ENCODE assay signal across 27 cellular contexts in genomic region chr15:80606571-80606970, GRCh38.
"Had no signal": no experiment of that assay in that cellular context is flagged by ENCODE, and none has a peak within 500 bp of the region (broad histone marks: within the 10 kb centered on the region; RNA-seq: fewer than 3 reads in every experiment).

No MANE protein-coding gene starts in this region.

- H3K9me3 ChIP-seq: gastrocnemius medialis, pancreas, right lobe of liver, testis, tibial artery, upper lobe of right lung, uterus had no signal

- H3K4me2 ChIP-seq: smooth muscle cell had no signal

- H3K27me3 ChIP-seq: gastrocnemius medialis, pancreas, right lobe of liver, testis, tibial artery, upper lobe of right lung, uterus had no signal

- FAIRE-seq: colon, kidney, pancreas had no signal

- H3K27ac Mint-ChIP-seq: dendritic cell treated with granulocyte-macrophage colony-stimulating factor and Interleukin-4, amounts not matched to agents 40 ng/mL and 50 ng/mL, for 4 days; endodermal cell; memory B cell; natural killer cell; stimulated activated naive CD8-positive, alpha-beta T cell treated with anti-CD3 and anti-CD28 coated beads, Interleukin-15, amount 100 ng/mL, for 72 hours had no signal

- H3K27me3 Mint-ChIP-seq: memory B cell had no signal

- H3K4me1 Mint-ChIP-seq: memory B cell; natural killer cell; stimulated activated naive CD8-positive, alpha-beta T cell treated with anti-CD3 and anti-CD28 coated beads, Interleukin-15, amount 100 ng/mL, for 72 hours had no signal

- ATAC-seq: esophagus mucosa; gastrocnemius medialis; natural killer cell; stimulated activated naive CD8-positive, alpha-beta T cell treated with anti-CD3 and anti-CD28 coated beads, Interleukin-15, amount 100 ng/mL, for 72 hours; upper lobe of right lung had no signal

- H3K4me3 Mint-ChIP-seq: dendritic cell treated with granulocyte-macrophage colony-stimulating factor and Interleukin-4, amounts not matched to agents 40 ng/mL and 50 ng/mL, for 4 days; endodermal cell; memory B cell; natural killer cell; stimulated activated naive CD8-positive, alpha-beta T cell treated with anti-CD3 and anti-CD28 coated beads, Interleukin-15, amount 100 ng/mL, for 72 hours had no signal

- DNase-seq: effector CD8-positive, alpha-beta T cell; endodermal cell; foreskin fibroblast; gastrocnemius medialis; kidney; natural killer cell; occipital lobe; pancreas; retina; right lobe of liver; stimulated activated CD4-positive, alpha-beta T cell treated with anti-CD3 and anti-CD28 coated beads, Interleukin-12 subunit alpha, Interleukin-12 subunit beta, amount 100 ng/mL, for 4 hours; stimulated activated CD4-positive, alpha-beta T cell treated with anti-CD3 and anti-CD28 coated beads, Interleukin-1b, Interleukin-23, amount 100 ng/mL, for 48 hours; stimulated activated CD4-positive, alpha-beta T cell treated with anti-CD3 and anti-CD28 coated beads, Interleukin-4, amount 100 ng/mL, for 1 hour; stimulated activated CD8-positive, alpha-beta memory T cell treated with anti-CD3 and anti-CD28 coated beads, Interleukin-4, amount 100 ng/mL, for 48 hours; stimulated activated naive CD4-positive, alpha-beta T cell; stimulated activated naive CD8-positive, alpha-beta T cell treated with anti-CD3 and anti-CD28 coated beads, Interleukin-15, amount 100 ng/mL, for 72 hours; testis; tibial artery; upper lobe of right lung; uterus had no signal

- H3K36me3 Mint-ChIP-seq: memory B cell, natural killer cell had no signal

- H3K27ac ChIP-seq: epithelial cell of prostate, gastrocnemius medialis, pancreas, testis, upper lobe of right lung, uterus had no signal

- H3K4me1 ChIP-seq: gastrocnemius medialis, pancreas, uterus had no signal

- H3K4me3 ChIP-seq: gastrocnemius medialis, lung, pancreas, smooth muscle cell, testis, tibial artery, upper lobe of right lung, uterus had no signal

- H3K36me3 ChIP-seq: gastrocnemius medialis, pancreas, right lobe of liver, tibial artery, upper lobe of right lung, uterus had no signal
